ENCODE assay signal across 17 cellular contexts in genomic region chr21:41839387-41840000, GRCh38.
"Had no signal": no experiment of that assay in that cellular context is flagged by ENCODE, and none has a peak within 500 bp of the region (broad histone marks: within the 10 kb centered on the region; RNA-seq: fewer than 3 reads in every experiment).

No MANE protein-coding gene starts in this region.

- DNase-seq: effector CD4-positive, alpha-beta T cell; gastrocnemius medialis; glutamatergic neuron; islet precursor cell; nucleus accumbens; psoas muscle; retina; right lobe of liver; stimulated activated CD4-positive, alpha-beta T cell treated with anti-CD3 and anti-CD28 coated beads, Interleukin-2, amount 100 ng/mL, for 24 hours; stimulated activated CD4-positive, alpha-beta T cell treated with anti-CD3 and anti-CD28 coated beads, Interleukin-4, amount 100 ng/mL, for 4 hours; stimulated activated naive B cell treated with anti-CD40 and anti-IgM and Interleukin-4, amounts not matched to agents 10 μg/mL and 1 μg/mL and 100 μg/mL, for 72 hours; stimulated activated naive CD8-positive, alpha-beta T cell treated with anti-CD3 and anti-CD28 coated beads, Interleukin-15, amount 100 ng/mL, for 72 hours; testis had no signal

- H3K4me1 ChIP-seq: gastrocnemius medialis, parathyroid adenoma, psoas muscle, right lobe of liver, testis, tibial nerve had no signal

- H3K9me3 ChIP-seq: gastrocnemius medialis, psoas muscle, testis had no signal

- H3K27me3 ChIP-seq: gastrocnemius medialis, neural progenitor cell, right lobe of liver, testis, tibial nerve had no signal

- H3K9ac ChIP-seq: neural progenitor cell, parathyroid adenoma had no signal

- H3K27ac ChIP-seq: coronary artery, gastrocnemius medialis, neural progenitor cell, parathyroid adenoma, psoas muscle, right lobe of liver, testis, tibial nerve had no signal

- H3K36me3 ChIP-seq: neural progenitor cell, right lobe of liver had no signal

- H3K4me3 ChIP-seq: coronary artery, gastrocnemius medialis, neural progenitor cell, psoas muscle, right lobe of liver, testis, tibial nerve had no signal

- H3K4me2 ChIP-seq: neural progenitor cell had no signal
